In the genomic region with DNA sequence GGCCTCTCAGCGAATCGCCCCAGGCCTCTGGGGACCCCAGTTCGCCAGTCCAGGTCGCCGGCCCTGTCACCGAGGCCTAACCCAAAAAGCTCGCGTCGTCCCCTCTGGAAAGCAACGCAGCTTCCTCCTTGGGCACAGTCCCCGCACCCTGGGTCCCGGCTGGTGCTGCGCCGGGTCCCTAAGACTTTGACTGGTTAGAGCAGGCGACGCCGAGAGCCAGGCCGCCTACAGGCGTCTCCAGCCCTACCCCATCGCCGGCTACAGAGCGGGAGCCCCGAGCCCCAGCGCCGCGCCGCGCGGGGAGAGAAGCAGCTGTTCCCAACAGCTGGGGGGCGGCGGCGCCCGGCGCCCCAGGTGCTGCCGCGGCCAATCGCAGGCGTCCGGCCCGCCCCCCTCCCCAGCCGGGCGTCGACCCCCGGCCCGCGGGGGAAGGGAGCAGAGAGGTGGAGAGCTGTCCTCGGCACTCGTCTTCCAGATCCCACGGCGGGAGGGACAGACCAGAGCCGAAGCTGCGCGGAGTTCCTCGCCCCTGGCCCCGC, we compare ENCODE assay signal across 1 cellular context.
TF ChIP-seq lines count a peak whose summit lies in the region.

No MANE protein-coding gene starts in this region.

TF ChIP-seq in IMR-90, 13 proteins besides CTCF, POLR2A, EP300 and RAD21 (continued from another document):
- TF ChIP-seq ELK1 (IDR thresholded peaks at IDR 0.05; ENCODE audit: borderline replicate concordance, low read depth, low read length) (no peak), BHLHE40 (IDR thresholded peaks at IDR 0.05; ENCODE audit: low read depth, low read length) (no peak)
- TF ChIP-seq, protein P1, sequence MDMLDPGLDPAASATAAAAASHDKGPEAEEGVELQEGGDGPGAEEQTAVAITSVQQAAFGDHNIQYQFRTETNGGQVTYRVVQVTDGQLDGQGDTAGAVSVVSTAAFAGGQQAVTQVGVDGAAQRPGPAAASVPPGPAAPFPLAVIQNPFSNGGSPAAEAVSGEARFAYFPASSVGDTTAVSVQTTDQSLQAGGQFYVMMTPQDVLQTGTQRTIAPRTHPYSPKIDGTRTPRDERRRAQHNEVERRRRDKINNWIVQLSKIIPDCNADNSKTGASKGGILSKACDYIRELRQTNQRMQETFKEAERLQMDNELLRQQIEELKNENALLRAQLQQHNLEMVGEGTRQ (IDR thresholded peaks at IDR 0.05; ENCODE audit: low read depth, low read length): no peak
